Comparison of ENCODE assay signal across 19 cellular contexts in genomic region chr6:113476937-113477839, GRCh38.
DNase-seq lines count a peak whose midpoint lies in the region; ATAC-seq and TF ChIP-seq lines count a peak whose summit lies in the region.
"Had no signal": no experiment of that assay in that cellular context is flagged by ENCODE, and none has a peak within 500 bp of the region (broad histone marks: within the 10 kb centered on the region; RNA-seq: fewer than 3 reads in every experiment).

No MANE protein-coding gene starts in this region.

- DNase-seq in Daoy (ENCODE audit: low read depth) (peak; percentile 57), HCEC 1CT (peak; percentile 71), SHP77 (lab: John Stamatoyannopoulos, UW) (peak; percentile 32 to 66), myocyte (ENCODE audit: low read depth) (peak; percentile 41), NCI-H2196 (lab: John Stamatoyannopoulos, UW; ENCODE audit: unreplicated experiment) (no peak), tibial artery (no peak)
- DNase-seq in stimulated activated naive CD8-positive, alpha-beta T cell treated with anti-CD3 and anti-CD28 coated beads, Interleukin-15, Interleukin-2, amounts not matched to agents 100 U/mL and 50 U/mL, for 24 hours, result no peak
- DNase-seq: activated CD4-positive, alpha-beta memory T cell treated with anti-CD3 and anti-CD28 coated beads for 36 hours; activated T-cell treated with anti-CD3 and anti-CD28 coated beads, Interleukin-2, amount 50 U/mL, for 4 hours; brain microvascular endothelial cell; dorsolateral prefrontal cortex; left colon; NCI-H524 treated with DMSO at 0.1 percent for 48 hours; nucleus accumbens; stimulated activated CD4-positive, alpha-beta T cell treated with anti-CD3 and anti-CD28 coated beads, Interleukin-4, amount 100 ng/mL, for 1 hour; testis had no signal

- no peaks in the 10 kb centered on the region for H3K36me3 ChIP-seq in tibial artery
- H3K36me3 ChIP-seq: brain microvascular endothelial cell, HAP-1 had no signal

- no peak overlapping the region for H3K27ac ChIP-seq in tibial artery
- H3K27ac ChIP-seq: brain microvascular endothelial cell, dorsolateral prefrontal cortex, testis had no signal

- H3K9me3 ChIP-seq in tibial artery, result no peaks in the 10 kb centered on the region
- H3K9me3 ChIP-seq: HAP-1, testis had no signal

- H3K4me3 ChIP-seq in tibial artery, result no peak overlapping the region
- H3K4me3 ChIP-seq: dorsolateral prefrontal cortex, HAP-1, testis had no signal

- TF ChIP-seq CTCF in tibial artery (IDR thresholded peaks at IDR 0.05), result no peak

- no peaks in the 10 kb centered on the region for H3K27me3 ChIP-seq in tibial artery
- H3K27me3 ChIP-seq: brain microvascular endothelial cell, dorsolateral prefrontal cortex, testis had no signal

- peaks cover 0 to 12% (median 0%) of the 10 kb centered on the region in 4 donors for H3K4me1 ChIP-seq in tibial artery
- H3K4me1 ChIP-seq: HAP-1 had no signal

- ATAC-seq in stimulated activated naive CD8-positive, alpha-beta T cell treated with anti-CD3 and anti-CD28 coated beads, Interleukin-15, Interleukin-2, amounts not matched to agents 100 U/mL and 50 U/mL, for 24 hours, result no peak
- ATAC-seq: activated naive CD4-positive, alpha-beta T cell treated with anti-CD3 and anti-CD28 coated beads, Interleukin-2, amount 50 U/mL, for 72 hours; activated T-cell treated with anti-CD3 and anti-CD28 coated beads, Interleukin-2, amount 50 U/mL, for 4 hours; left colon; Panc1 had no signal

- intact Hi-C loops in tibial artery (cut with DNase I; ENCODE audit: low total_unique reads), result no loop called here

Comparison
In these comparisons a context has a peak if more than half of its experiments do, and no peak if none do; other contexts are left out.
1. DNase-seq: peak in Daoy (single experiment), HCEC 1CT (single experiment), SHP77 (2 of 2) and myocyte (single experiment); none in stimulated activated naive CD8-positive, alpha-beta T cell treated with anti-CD3 and anti-CD28 coated beads, Interleukin-15, Interleukin-2, amounts not matched to agents 100 U/mL and 50 U/mL, for 24 hours (single experiment), NCI-H2196 (single experiment) and tibial artery (0 of 2).